Comparison of ENCODE assay signal across 39 cellular contexts in the genomic region with DNA sequence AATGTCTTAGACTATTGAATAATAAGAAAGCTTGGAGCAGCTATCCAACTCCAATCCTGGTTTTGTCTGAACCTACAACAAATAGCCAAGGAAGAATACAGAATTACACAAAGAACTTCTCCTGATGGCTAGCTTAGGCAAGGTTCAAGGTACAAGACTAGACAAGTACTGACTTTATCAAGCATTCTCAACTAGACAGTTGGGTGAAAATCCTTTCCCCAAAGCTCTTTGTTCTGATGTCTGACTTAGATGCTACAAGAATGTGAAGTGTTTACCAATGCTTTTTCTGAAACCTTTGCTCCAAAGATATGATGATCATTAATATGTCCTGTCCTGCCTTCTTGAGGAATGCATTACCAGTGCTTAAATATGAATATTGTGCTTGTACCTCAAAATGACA.
"Had no signal": no experiment of that assay in that cellular context is flagged by ENCODE, and none has a peak within 500 bp of the region (broad histone marks: within the 10 kb centered on the region; RNA-seq: fewer than 3 reads in every experiment).

No MANE protein-coding gene starts in this region.

- H3K9me3 Mint-ChIP-seq: activated B cell treated with CpG ODN at 0.5 μM for 24 hours; activated CD4-positive, alpha-beta memory T cell treated with anti-CD3 and anti-CD28 coated beads for 36 hours; activated CD4-positive, alpha-beta T cell treated with anti-CD3 and anti-CD28 coated beads, Interleukin-2, amount 10 ng/mL, durations not matched to agents 24 days and 14 days; activated CD8-positive, alpha-beta T cell treated with anti-CD3 and anti-CD28 coated beads for 36 hours; activated naive CD4-positive, alpha-beta T cell treated with anti-CD3 and anti-CD28 coated beads for 36 hours; activated naive CD8-positive, alpha-beta T cell treated with anti-CD3 and anti-CD28 coated beads for 36 hours; activated T-cell treated with anti-CD3 and anti-CD28 coated beads, Interleukin-2, amount 50 U/mL, for 72 hours; activated T-helper 1 cell treated with anti-CD3 and anti-CD28 coated beads, Interleukin-12 subunit alpha, Interleukin-12 subunit beta, Interleukin-2, Interleukin-4 antibody, amounts not matched to agents 30 ng/mL and 10 ng/mL and 1 ng/mL, durations not matched to agents 14 hours and 24 hours and 36 hours; activated T-helper 17 cell treated with anti-CD3 and anti-CD28 coated beads, Interleukin-2, amount 50 U/mL, for 72 hours; T-helper 1 cell treated with Interleukin-12 subunit alpha and Interleukin-12 subunit beta and Interleukin-4 antibody, amounts not matched to agents 30 μg/mL and 1 μg/mL, for 36 hours; T-helper 2 cell treated with Interferon-gamma antibody and Interleukin-4, amounts not matched to agents 5 μg/mL and 100 μg/mL, for 36 hours had no signal

- H3K27ac Mint-ChIP-seq: activated B cell treated with CpG ODN at 0.5 μM for 24 hours; activated CD4-positive, alpha-beta memory T cell treated with anti-CD3 and anti-CD28 coated beads for 36 hours; activated CD4-positive, alpha-beta T cell treated with anti-CD3 and anti-CD28 coated beads, Interleukin-2, amount 10 ng/mL, durations not matched to agents 24 days and 14 days; activated CD8-positive, alpha-beta T cell treated with anti-CD3 and anti-CD28 coated beads for 36 hours; activated naive CD4-positive, alpha-beta T cell treated with anti-CD3 and anti-CD28 coated beads for 36 hours; activated naive CD4-positive, alpha-beta T cell treated with anti-CD3 and anti-CD28 coated beads, Interleukin-2, amount 50 U/mL, for 72 hours; activated naive CD8-positive, alpha-beta T cell treated with anti-CD3 and anti-CD28 coated beads for 36 hours; activated T-cell treated with anti-CD3 and anti-CD28 coated beads, Interleukin-2, amount 50 U/mL, for 72 hours; activated T-helper 1 cell treated with anti-CD3 and anti-CD28 coated beads, Interleukin-12 subunit alpha, Interleukin-12 subunit beta, Interleukin-2, Interleukin-4 antibody, amounts not matched to agents 30 ng/mL and 10 ng/mL and 1 ng/mL, durations not matched to agents 14 hours and 24 hours and 36 hours; activated T-helper 17 cell treated with anti-CD3 and anti-CD28 coated beads, Interleukin-2, amount 50 U/mL, for 72 hours; T-helper 1 cell treated with Interleukin-12 subunit alpha and Interleukin-12 subunit beta and Interleukin-4 antibody, amounts not matched to agents 30 μg/mL and 1 μg/mL, for 36 hours; T-helper 2 cell treated with Interferon-gamma antibody and Interleukin-4, amounts not matched to agents 5 μg/mL and 100 μg/mL, for 36 hours had no signal

- H3K4me3 ChIP-seq: adrenal gland, body of pancreas, breast epithelium, cardiac muscle cell had no signal

- H3K4me1 Mint-ChIP-seq: activated B cell treated with CpG ODN at 0.5 μM for 24 hours; activated CD4-positive, alpha-beta T cell treated with anti-CD3 and anti-CD28 coated beads, Interleukin-2, amount 10 ng/mL, durations not matched to agents 24 days and 14 days; activated naive CD8-positive, alpha-beta T cell treated with anti-CD3 and anti-CD28 coated beads for 36 hours; activated T-helper 17 cell treated with anti-CD3 and anti-CD28 coated beads, Interleukin-2, amount 50 U/mL, for 72 hours had no signal

- H3K36me3 Mint-ChIP-seq: activated CD4-positive, alpha-beta memory T cell treated with anti-CD3 and anti-CD28 coated beads for 36 hours; activated naive CD8-positive, alpha-beta T cell treated with anti-CD3 and anti-CD28 coated beads for 36 hours had no signal

- H3K36me3 ChIP-seq: adrenal gland, brain microvascular endothelial cell, breast epithelium, cardiac muscle cell had no signal

- H3K4me3 Mint-ChIP-seq: activated B cell treated with CpG ODN at 0.5 μM for 24 hours; activated CD4-positive, alpha-beta memory T cell treated with anti-CD3 and anti-CD28 coated beads for 36 hours; activated CD4-positive, alpha-beta T cell treated with anti-CD3 and anti-CD28 coated beads, Interleukin-2, amount 10 ng/mL, durations not matched to agents 24 days and 14 days; activated CD8-positive, alpha-beta T cell treated with anti-CD3 and anti-CD28 coated beads for 36 hours; activated naive CD4-positive, alpha-beta T cell treated with anti-CD3 and anti-CD28 coated beads for 36 hours; activated naive CD8-positive, alpha-beta T cell treated with anti-CD3 and anti-CD28 coated beads for 36 hours; activated T-cell treated with anti-CD3 and anti-CD28 coated beads, Interleukin-2, amount 50 U/mL, for 4 hours; activated T-cell treated with anti-CD3 and anti-CD28 coated beads, Interleukin-2, amount 50 U/mL, for 72 hours; activated T-helper 1 cell treated with anti-CD3 and anti-CD28 coated beads, Interleukin-12 subunit alpha, Interleukin-12 subunit beta, Interleukin-2, Interleukin-4 antibody, amounts not matched to agents 30 ng/mL and 10 ng/mL and 1 ng/mL, durations not matched to agents 14 hours and 24 hours and 36 hours; activated T-helper 17 cell treated with anti-CD3 and anti-CD28 coated beads, Interleukin-2, amount 50 U/mL, for 72 hours; T-helper 1 cell treated with Interleukin-12 subunit alpha and Interleukin-12 subunit beta and Interleukin-4 antibody, amounts not matched to agents 30 μg/mL and 1 μg/mL, for 36 hours; T-helper 2 cell treated with Interferon-gamma antibody and Interleukin-4, amounts not matched to agents 5 μg/mL and 100 μg/mL, for 36 hours had no signal

- FAIRE-seq: astrocyte, TTC549 had no signal

- H3K27me3 ChIP-seq: body of pancreas, breast epithelium, cardiac muscle cell had no signal

- H3K4me1 ChIP-seq: adrenal gland, body of pancreas, breast epithelium had no signal

- DNase-seq: activated B cell treated with CpG ODN at 0.5 μM for 24 hours; activated CD4-positive, alpha-beta memory T cell treated with anti-CD3 and anti-CD28 coated beads for 36 hours; activated CD4-positive, alpha-beta T cell treated with anti-CD3 and anti-CD28 coated beads for 4 hours; activated CD4-positive, alpha-beta T cell treated with anti-CD3 and anti-CD28 coated beads, Interleukin-2, amount 10 ng/mL, durations not matched to agents 24 days and 14 days; activated CD4-positive, alpha-beta T cell treated with anti-CD3 and anti-CD28 coated beads, Interleukin-2, amount 50 U/mL, for 1 hour; activated CD4-positive, alpha-beta T cell treated with anti-CD3 and anti-CD28 coated beads, Interleukin-2, amount 50 U/mL, for 4 hours; activated CD4-positive, CD25-positive, alpha-beta regulatory T cell treated with anti-CD3 and anti-CD28 coated beads, Interleukin-2, amount 50 U/mL, for 72 hours; activated CD8-positive, alpha-beta memory T cell treated with anti-CD3 and anti-CD28 coated beads, Interleukin-2, amount 50 U/mL, for 4 hours; activated CD8-positive, alpha-beta T cell treated with anti-CD3 and anti-CD28 coated beads for 36 hours; activated effector memory CD4-positive, alpha-beta T cell treated with anti-CD3 and anti-CD28 coated beads, Interleukin-2, amount 50 U/mL, for 16 hours; activated gamma-delta T cell treated with Interleukin-2 at 50 U/mL for 16 hours; activated naive CD4-positive, alpha-beta T cell; activated naive CD4-positive, alpha-beta T cell treated with anti-CD3 and anti-CD28 coated beads for 36 hours; activated naive CD4-positive, alpha-beta T cell treated with anti-CD3 and anti-CD28 coated beads, Interleukin-2, amount 50 U/mL, for 16 hours; activated naive CD8-positive, alpha-beta T cell treated with anti-CD3 and anti-CD28 coated beads for 36 hours; activated T-cell treated with anti-CD3 and anti-CD28 coated beads for 4 hours; activated T-cell treated with anti-CD3 and anti-CD28 coated beads, Interleukin-2, amount 50 U/mL, for 1 hour; activated T-cell treated with anti-CD3 and anti-CD28 coated beads, Interleukin-2, amount 50 U/mL, for 4 hours; activated T-cell treated with anti-CD3 and anti-CD28 coated beads, Interleukin-2, amount 50 U/mL, for 72 hours; adrenal gland; amniotic stem cell; aorta; body of pancreas; brain microvascular endothelial cell; caudate nucleus; SW 1271; T-helper 1 cell; T-helper 2 cell; T-helper 9 cell had no signal

- H3K9me3 ChIP-seq: adrenal gland, body of pancreas, breast epithelium had no signal

- H3K27ac ChIP-seq: adrenal gland, body of pancreas, brain microvascular endothelial cell, breast epithelium, cardiac muscle cell, VCaP had no signal
